8 cellular contexts compared by ENCODE assay signal in the genomic region with DNA sequence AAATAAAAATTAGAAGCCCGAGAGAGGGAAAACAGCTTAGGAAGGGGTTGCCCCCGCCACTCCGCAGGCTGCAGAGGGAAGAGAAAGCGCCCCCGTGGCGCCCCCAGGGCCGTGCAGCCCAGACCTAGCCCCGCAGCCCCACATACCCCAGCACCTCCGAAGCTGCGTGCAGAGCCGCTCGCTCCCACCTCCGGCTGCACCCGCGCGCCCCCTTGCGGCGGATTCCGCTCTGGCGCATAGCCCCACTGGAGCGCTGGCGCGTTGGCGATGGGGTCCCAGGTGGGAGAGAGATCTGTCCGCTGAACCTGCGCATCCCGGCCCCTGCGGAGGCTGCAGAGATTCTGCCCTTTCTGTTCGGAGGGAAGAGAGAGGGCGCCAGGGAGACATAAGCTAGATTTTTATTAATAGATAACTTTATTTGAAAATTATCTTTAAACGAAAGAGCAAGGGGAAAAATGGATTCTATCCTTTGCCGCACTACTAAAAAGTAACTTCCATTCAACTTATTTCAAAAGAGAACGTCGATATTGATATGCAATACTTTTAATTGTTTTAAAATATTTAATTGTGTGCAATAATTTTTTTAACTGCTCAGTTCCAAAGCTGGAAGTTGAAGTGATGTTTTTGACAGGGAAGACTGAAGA.
A peak's percentile ranks its signal among the peaks of the same experiment; 100 is the strongest.
DNase-seq lines count a peak whose midpoint lies in the region; ATAC-seq and TF ChIP-seq lines count a peak whose summit lies in the region.

No MANE protein-coding gene starts in this region.

- in situ Hi-C loops in T47D (cut with HindIII; ENCODE audit: low pct_unique_long_range_greater_than_20kb, low sequenced_read_pairs), result no loop called here

- peak overlapping the region; percentile 46 for H3K4me3 ChIP-seq in WI38 (ENCODE audit: low read depth, low read length)

- peak; percentile 60 for DNase-seq in DMS53 (lab: John Stamatoyannopoulos, UW)
- no peak for DNase-seq in DMS53 treated with DMSO at 0.1 percent for 48 hours (lab: John Stamatoyannopoulos, UW; ENCODE audit: unreplicated experiment)
- DNase-seq in NCI-H1048 (lab: John Stamatoyannopoulos, UW), result peak; percentile 47
- DNase-seq in T47D (ENCODE audit: low read depth in 1 of 2, low spot score in 1 of 2), result peak; percentile 51 to 60
- DNase-seq in kidney glomerular epithelial cell (lab: John Stamatoyannopoulos, UW), result peak; percentile 51
- DNase-seq in stimulated activated CD4-positive, alpha-beta T cell treated with anti-CD3 and anti-CD28 coated beads, Interleukin-2, amount 100 ng/mL, for 24 hours, result peak; percentile 92 to 93

- peak; percentile 96 for TF ChIP-seq CTCF in WI38 (IDR thresholded peaks at IDR 0.05; ENCODE audit: low read depth, low read length)

- peak; percentile 99 for ATAC-seq in HG02571 (IDR thresholded peaks at IDR 0.05; ENCODE audit: unreplicated experiment)
